26 cellular contexts compared by ENCODE assay signal in the genomic region with DNA sequence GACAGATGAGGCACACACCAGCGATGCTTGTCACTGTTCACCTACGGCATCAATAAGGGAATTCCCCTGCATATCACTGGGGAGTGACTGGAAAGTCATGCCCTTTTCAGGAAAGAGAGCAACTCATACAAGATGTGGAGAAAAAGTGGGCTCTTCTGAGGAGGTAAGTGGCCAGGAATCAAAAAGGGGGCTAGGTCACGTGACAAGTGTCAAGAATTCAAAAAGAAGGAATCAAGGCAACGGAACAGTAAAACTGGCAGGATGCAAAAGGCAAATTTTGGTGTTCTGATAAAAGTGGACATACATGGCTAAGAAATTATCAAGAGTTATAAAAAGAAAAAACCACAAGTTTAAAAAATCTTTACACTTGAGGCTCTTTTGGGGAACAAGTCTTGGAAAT.
DNase-seq lines count a peak whose midpoint lies in the region; ATAC-seq, FAIRE-seq and TF ChIP-seq lines count a peak whose summit lies in the region.
"Had no signal": no experiment of that assay in that cellular context is flagged by ENCODE, and none has a peak within 500 bp of the region (broad histone marks: within the 10 kb centered on the region; RNA-seq: fewer than 3 reads in every experiment).

No MANE protein-coding gene starts in this region.

- H3K4me1 Mint-ChIP-seq in nephron progenitor cell, result peaks cover 10% of the 10 kb centered on the region
- H3K4me1 Mint-ChIP-seq: CD14-positive monocyte; CD8-positive, alpha-beta memory T cell had no signal

- no peaks in the 10 kb centered on the region for H4K20me1 ChIP-seq in IMR-90 (ENCODE audit: insufficient read depth, low read length)
- H4K20me1 ChIP-seq in GM12878 (ENCODE audit: control insufficient read depth, insufficient read depth), result no peaks in the 10 kb centered on the region
- H4K20me1 ChIP-seq: BLaER1 treated with 17β-estradiol and CSF1 and Interleukin-3, amounts not matched to agents 10 nM and 100 nM had no signal

- no peak for ATAC-seq in IMR-90 (ENCODE audit: low read depth)
- ATAC-seq in GM12878, result no peak
- no peak for ATAC-seq in HG02840 (IDR thresholded peaks at IDR 0.05; ENCODE audit: low FRiP score, unreplicated experiment)
- ATAC-seq in GM21786 (IDR thresholded peaks at IDR 0.05; ENCODE audit: unreplicated experiment), result no peak
- ATAC-seq: A549 had no signal

- intact Hi-C loops in IMR-90 (cut with micrococcal nuclease) (no loop called here), GM12878 (cut with micrococcal nuclease; ENCODE audit: unreplicated experiment) (no loop called here)

- H2AK5ac ChIP-seq in IMR-90 (ENCODE audit: low read depth, low read length), result no peak overlapping the region

- H3K4me2 ChIP-seq in IMR-90 (ENCODE audit: low read depth, low read length) (no peak overlapping the region), GM12878 (ENCODE audit: control insufficient read depth, insufficient read depth) (no peak overlapping the region)
- H3K4me2 ChIP-seq: A549; BLaER1 treated with 17β-estradiol and CSF1 and Interleukin-3, amounts not matched to agents 10 nM and 100 nM had no signal

- TF ChIP-seq RAD21 in IMR-90 (IDR thresholded peaks at IDR 0.05; ENCODE audit: low read length), result no peak
- TF ChIP-seq RAD21 in GM12878 (IDR thresholded peaks at IDR 0.05; ENCODE audit: insufficient read depth, low read depth, low read length), result no peak

- SMC1A ChIA-PET in GM12878 (lab: Charles Lee; ENCODE audit: uncharacterized antibody, unreplicated experiment), result interaction anchor here (1.5 to 1.6 kb wide), 3 partner anchors 9 to 200 kb away, joined by 4 to 6 read pairs (median 5); no protein-coding TSS in a partner anchor

- no peak overlapping the region for H4K5ac ChIP-seq in IMR-90 (ENCODE audit: low read depth, low read length)

- H3K9me3 ChIP-seq in IMR-90 (ENCODE audit: control insufficient read depth, insufficient read depth, low read length) (no peaks in the 10 kb centered on the region), GM12878 (replicated peaks; ENCODE audit: control insufficient read depth, insufficient read depth, low read length) (no peaks in the 10 kb centered on the region)
- H3K9me3 ChIP-seq: A549; BE2C; BLaER1 treated with 17β-estradiol and CSF1 and Interleukin-3, amounts not matched to agents 10 nM and 100 nM; HAP-1 had no signal

- DNase-seq in IMR-90, result no peak
- DNase-seq in GM12878 (ENCODE audit: low read depth, low spot score), result no peak
- DNase-seq in kidney tubule cell (ENCODE audit: low spot score), result peak; percentile 28
- no peak for DNase-seq in nephron progenitor cell
- DNase-seq: 8988T; ACHN; AML-193; BE2C; CD4-positive, alpha-beta T cell; CD8-positive, alpha-beta memory T cell; DMS 273 treated with DMSO at 0.1 percent for 48 hours; DMS79; EL; GDM1; GOT3; HFFc6 had no signal

- no peak overlapping the region for H3K56ac ChIP-seq in IMR-90 (ENCODE audit: extremely low read depth, insufficient read depth, low read length)

- no peak overlapping the region for H3K27ac Mint-ChIP-seq in nephron progenitor cell
- H3K27ac Mint-ChIP-seq: CD14-positive monocyte; CD4-positive, alpha-beta T cell; HFFc6 had no signal

- peaks cover 6% of the 10 kb centered on the region for H3K27me3 Mint-ChIP-seq in nephron progenitor cell (ENCODE audit: low read depth, poor library complexity)

- H2BK120ac ChIP-seq in IMR-90 (ENCODE audit: low read depth, low read length), result no peak overlapping the region

- no peak overlapping the region for H2BK15ac ChIP-seq in IMR-90 (ENCODE audit: low read depth, low read length)

- no peaks in the 10 kb centered on the region for H3K36me3 Mint-ChIP-seq in nephron progenitor cell (ENCODE audit: low read depth)
- H3K36me3 Mint-ChIP-seq: CD14-positive monocyte; CD8-positive, alpha-beta memory T cell had no signal

- peaks cover 10% of the 10 kb centered on the region for H3K27me3 ChIP-seq in IMR-90 (ENCODE audit: control insufficient read depth, insufficient read depth, low read length)
- no peaks in the 10 kb centered on the region; a peak in 1 of 4 replicates for H3K27me3 ChIP-seq in GM12878 (replicated peaks in 1 of 2; ENCODE audit: control insufficient read depth in 2 of 2, insufficient read depth in 2 of 2, low read length in 1 of 2)
- H3K27me3 ChIP-seq: BE2C; BLaER1 treated with 17β-estradiol and CSF1 and Interleukin-3, amounts not matched to agents 10 nM and 100 nM had no signal

- no peak overlapping the region for H4K8ac ChIP-seq in IMR-90 (ENCODE audit: low read depth in 2 of 2, low read length in 2 of 2)

- no peak overlapping the region for H3K4me3 Mint-ChIP-seq in nephron progenitor cell
- H3K4me3 Mint-ChIP-seq: CD14-positive monocyte; CD4-positive, alpha-beta T cell; CD8-positive, alpha-beta memory T cell; HFFc6 had no signal

- POLR2A ChIA-PET in IMR-90 (lab: Charles Lee; ENCODE audit: unreplicated experiment) (no interaction called here), GM12878 (lab: Charles Lee) (no interaction called here)

- H3K4me1 ChIP-seq in IMR-90 (ENCODE audit: control insufficient read depth, insufficient read depth, low read length) (no peaks in the 10 kb centered on the region), GM12878 (ENCODE audit: control insufficient read depth, insufficient read depth, low read length) (no peaks in the 10 kb centered on the region)
- H3K4me1 ChIP-seq: A549, BE2C, HAP-1 had no signal

- no peak for TF ChIP-seq EP300 in GM12878 (IDR thresholded peaks at IDR 0.05; ENCODE audit: borderline replicate concordance in 1 of 2, control insufficient read depth in 1 of 2, low read depth in 2 of 2, low read length in 2 of 2)

- no peaks in the 10 kb centered on the region for H3K79me1 ChIP-seq in IMR-90 (ENCODE audit: low read depth in 1 of 2, low read length in 2 of 2)

- TF ChIP-seq CTCF in IMR-90 (conservative IDR thresholded peaks at IDR 0.05; ENCODE audit: low read depth, low read length), result no peak
- no peak for TF ChIP-seq CTCF in GM12878 (IDR thresholded peaks at IDR 0.05 in 2 of 3, conservative IDR thresholded peaks at IDR 0.05 in 1 of 3; ENCODE audit: control insufficient read depth in 2 of 3, extremely low read depth in 1 of 3, insufficient read depth in 1 of 3, low read depth in 3 of 3, low read length in 3 of 3)
- no peak for TF ChIP-seq CTCF in nephron progenitor cell (IDR thresholded peaks at IDR 0.05)

- no peak overlapping the region for H3K9ac ChIP-seq in IMR-90 (ENCODE audit: low read depth, low read length)
- no peak overlapping the region for H3K9ac ChIP-seq in GM12878 (ENCODE audit: control insufficient read depth, insufficient read depth, low read length)
- H3K9ac ChIP-seq: BLaER1 treated with 17β-estradiol and CSF1 and Interleukin-3, amounts not matched to agents 10 nM and 100 nM had no signal

- no peaks in the 10 kb centered on the region for H3K9me3 Mint-ChIP-seq in nephron progenitor cell
- H3K9me3 Mint-ChIP-seq: CD4-positive, alpha-beta T cell; CD8-positive, alpha-beta memory T cell; HFFc6 had no signal

- no peak overlapping the region for H3K23ac ChIP-seq in IMR-90 (ENCODE audit: low read depth, low read length)

- BruUV-seq in IMR-90 (replicated peaks; lab: Mats Ljungman, UMichigan) (no TSS peak), GM12878 (replicated peaks; lab: Mats Ljungman, UMichigan) (no TSS peak)

- RAD21 ChIA-PET in GM12878 (lab: Charles Lee; ENCODE audit: unreplicated experiment), result no interaction called here

- CTCF ChIA-PET in IMR-90 (lab: Yijun Ruan, JAX), result no interaction called here
- CTCF ChIA-PET in GM12878 (lab: Yijun Ruan, JAX), result interaction anchor here (0.6 to 1.4 kb wide), 3 partner anchors 36 to 353 kb away, joined by 3 to 5 read pairs (median 4); no protein-coding TSS in a partner anchor

- no peak overlapping the region for H3K14ac ChIP-seq in IMR-90 (replicated peaks; ENCODE audit: low read depth, low read length)

- 18% methylated on average over 2 of the region's 4 CpGs; no CpG with 5 or more reads in 1 of the 2 experiments for WGBS in IMR-90 (ENCODE audit: extremely low coverage in 2 of 2, insufficient read length in 1 of 2), 2 experiments
- 11% methylated on average over 4 of the region's 4 CpGs for WGBS in GM12878 (ENCODE audit: insufficient coverage, insufficient replicate concordance, low lambda C conversion rate, missing lambda C conversion rate)

- no peaks in the 10 kb centered on the region for H3K9me1 ChIP-seq in IMR-90 (ENCODE audit: insufficient read depth, low read length)

- H3K36me3 ChIP-seq in IMR-90 (ENCODE audit: control insufficient read depth, insufficient read depth, low read length), result no peaks in the 10 kb centered on the region
- H3K36me3 ChIP-seq in GM12878 (ENCODE audit: control insufficient read depth in 2 of 2, insufficient read depth in 2 of 2, low read length in 1 of 2), result no peaks in the 10 kb centered on the region
- H3K36me3 ChIP-seq: BE2C; BLaER1 treated with 17β-estradiol and CSF1 and Interleukin-3, amounts not matched to agents 10 nM and 100 nM; HAP-1 had no signal

- peak overlapping the region; percentile 15 for H2AFZ ChIP-seq in IMR-90 (replicated peaks; ENCODE audit: low read length, poor library complexity)
- no peak overlapping the region for H2AFZ ChIP-seq in GM12878 (ENCODE audit: control insufficient read depth, low read depth, low read length)

- H3K18ac ChIP-seq in IMR-90 (ENCODE audit: low read depth, low read length), result no peak overlapping the region

- dilution Hi-C loops in IMR-90 (cut with HindIII; ENCODE audit: low sequenced_read_pairs, unreplicated experiment), result no loop called here

- H2AK9ac ChIP-seq in IMR-90 (replicated peaks; ENCODE audit: low read depth, low read length, poor library complexity), result no peak overlapping the region

- no peak overlapping the region for H2BK5ac ChIP-seq in IMR-90 (ENCODE audit: low read depth, low read length, poor library complexity, severe bottlenecking)

- no peak for TF ChIP-seq POLR2A in IMR-90 (IDR thresholded peaks at IDR 0.05; ENCODE audit: low read depth, low read length)
- no peak for TF ChIP-seq POLR2A in GM12878 (IDR thresholded peaks at IDR 0.05; ENCODE audit: low read depth, low read length)

- no peak for FAIRE-seq in GM12878 (lab: Jason Lieb, UNC)
- FAIRE-seq: A549, D721Med, GM12891, GM18507, H54 had no signal

- H2BK20ac ChIP-seq in IMR-90 (ENCODE audit: low read depth, low read length), result no peak overlapping the region

- H3K27ac ChIP-seq in IMR-90 (ENCODE audit: insufficient read depth, low read length), result no peak overlapping the region
- H3K27ac ChIP-seq in GM12878 (ENCODE audit: control insufficient read depth, insufficient read depth), result no peak overlapping the region
- H3K27ac ChIP-seq: A549; BLaER1 treated with 17β-estradiol and CSF1 and Interleukin-3, amounts not matched to agents 10 nM and 100 nM had no signal

- H4K91ac ChIP-seq in IMR-90 (ENCODE audit: insufficient read depth, low read depth, low read length), result no peak overlapping the region

- H3K79me2 ChIP-seq in GM12878 (ENCODE audit: control insufficient read depth, insufficient read depth, low read length), result no peaks in the 10 kb centered on the region

- in situ Hi-C loops in IMR-90 (cut with MboI; ENCODE audit: low sequenced_read_pairs) (no loop called here), GM12878 (cut with MboI) (loop anchor here (10.0 kb wide), 1 partner anchor 431 kb away; no protein-coding TSS in a partner anchor)

- H3K4me3 ChIP-seq in IMR-90 (ENCODE audit: insufficient read depth, low read depth, low read length), result no peak overlapping the region
- H3K4me3 ChIP-seq in GM12878, result no peak overlapping the region
- H3K4me3 ChIP-seq: A549; BLaER1 treated with 17β-estradiol and CSF1 and Interleukin-3, amounts not matched to agents 10 nM and 100 nM; HAP-1 had no signal

- no peak overlapping the region for H3K4ac ChIP-seq in IMR-90 (ENCODE audit: low read depth, low read length)

TF ChIP-seq in GM12878, 131 proteins besides CTCF, POLR2A, EP300 and RAD21 (continues in another document):
- no peak for TF ChIP-seq SMARCA5 (IDR thresholded peaks at IDR 0.05)
